In the genomic region with DNA sequence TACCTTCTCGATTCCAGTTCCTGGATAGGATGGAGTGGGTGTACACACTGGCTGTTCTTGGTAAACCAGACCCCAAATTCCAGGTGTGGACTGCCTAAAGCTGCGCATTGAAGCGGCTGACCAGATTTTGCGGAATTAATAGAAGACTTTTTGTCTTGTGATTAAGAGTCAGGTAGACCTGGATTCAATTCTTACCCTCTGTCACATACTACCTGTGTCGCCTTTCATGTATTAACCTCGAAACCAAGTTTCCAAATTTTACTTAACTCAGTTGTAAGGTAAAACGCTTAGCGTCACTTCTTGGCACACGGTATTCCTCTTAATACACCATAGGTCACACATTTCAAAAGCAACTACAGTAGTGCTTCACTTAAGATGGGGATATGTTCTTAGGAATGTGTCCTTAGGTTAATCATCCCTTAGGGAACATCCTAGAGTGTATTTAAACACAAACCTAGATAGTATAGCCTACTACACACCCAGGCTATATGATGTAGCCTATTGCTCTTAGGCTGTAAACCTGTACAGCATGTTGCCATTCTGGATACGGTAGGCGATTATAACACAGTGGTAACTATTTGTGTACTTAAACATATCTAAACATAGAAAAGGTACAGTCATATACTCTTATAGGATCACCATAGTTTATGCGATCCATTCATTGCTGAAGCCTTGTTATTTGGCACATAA, we compare ENCODE assay signal across 8 cellular contexts. TPM values are rescaled to one million over a fixed set of nuclear protein-coding genes. Genes with fewer than 3 reads are reported as not detected.
DNase-seq lines count a peak whose midpoint lies in the region; ATAC-seq, FAIRE-seq and TF ChIP-seq lines count a peak whose summit lies in the region.

No MANE protein-coding gene starts in this region.

- no peak for ATAC-seq in activated T-cell treated with anti-CD3 and anti-CD28 coated beads, Interleukin-2, amount 50 U/mL, for 4 hours
- ATAC-seq in HepG2: no peak
- ATAC-seq in GM21390 (IDR thresholded peaks at IDR 0.05; ENCODE audit: unreplicated experiment): no peak

- peak overlapping the region; percentile 100 for H2AFZ ChIP-seq in HepG2 (ENCODE audit: low read length)

- H3K4me2 ChIP-seq in HepG2 (ENCODE audit: low read depth, low read length): peak overlapping the region; percentile 93

- no peak for FAIRE-seq in HepG2 (lab: Jason Lieb, UNC)

- peaks cover 12 to 28% of the 10 kb centered on the region in 2 donors for H3K4me1 ChIP-seq in adrenal gland (replicated peaks in 1 of 2)
- peaks cover 28% of the 10 kb centered on the region for H3K4me1 ChIP-seq in HepG2 (ENCODE audit: insufficient read depth, low read length)
- H3K4me1 ChIP-seq in tibial artery: peaks cover 0 to 31% (median 7%) of the 10 kb centered on the region in 4 donors

- H3K36me3 ChIP-seq in adrenal gland (replicated peaks in 1 of 2): no peaks in the 10 kb centered on the region
- peaks cover 0 to 6% of the 10 kb centered on the region in 2 experiments; a peak in 3 of 5 replicates for H3K36me3 ChIP-seq in HepG2 (replicated peaks in 1 of 2; ENCODE audit: control insufficient read depth in 1 of 2, insufficient read depth in 2 of 2, low read length in 2 of 2)
- H3K36me3 ChIP-seq in tibial artery: no peaks in the 10 kb centered on the region

- H3K27ac ChIP-seq in adrenal gland: peak overlapping the region; percentile 66 to 89 (median 87)
- H3K27ac ChIP-seq in HepG2 (ENCODE audit: extremely low read length, insufficient read depth, low read length): peak overlapping the region; percentile 89
- H3K27ac ChIP-seq in tibial artery: peak overlapping the region; percentile 89 to 91

- CTCF ChIA-PET in HepG2 (lab: Yijun Ruan, JAX; ENCODE audit: low intra/inter-chr PET ratio, low total read pairs): interaction anchor here (2.8 kb wide), 1 partner anchor 153 kb away, joined by 35 read pairs; no protein-coding TSS in a partner anchor

- H3K9me3 Mint-ChIP-seq in activated T-cell treated with anti-CD3 and anti-CD28 coated beads, Interleukin-2, amount 50 U/mL, for 4 hours: no peaks in the 10 kb centered on the region

- no peak for TF ChIP-seq RAD21 in HepG2 (CRISPR knock-in tag; IDR thresholded peaks at IDR 0.05)

- POLR2A ChIA-PET in HepG2 (lab: Yijun Ruan, JAX): interaction anchor here (0.5 to 2.5 kb wide), 21 partner anchors 9 to 252 kb away, joined by 3 to 64 read pairs (median 5); partner anchors contain the start of gene DCBLD1

- 53 to 58% (median 56%) methylated on average over 11 to 12 of the region's 12 CpGs for WGBS in adrenal gland, 4 donors
- 90% methylated on average over 12 of the region's 12 CpGs for WGBS in HepG2 (ENCODE audit: low lambda C conversion rate)

- H3K4me3 Mint-ChIP-seq in activated T-cell treated with anti-CD3 and anti-CD28 coated beads, Interleukin-2, amount 50 U/mL, for 4 hours: peak overlapping the region; percentile 99

- in situ Hi-C loops in HepG2 (cut with HindIII; ENCODE audit: extremely low pct_ligation_motif_present, low pct_unique_long_range_greater_than_20kb): loop anchor here (5.0 to 25.0 kb wide), 2 partner anchors 256 to 641 kb away; no protein-coding TSS in a partner anchor

- H3K9me3 ChIP-seq in adrenal gland (replicated peaks in 1 of 3): no peaks in the 10 kb centered on the region
- H3K9me3 ChIP-seq in HepG2 (ENCODE audit: low read length): no peaks in the 10 kb centered on the region
- H3K9me3 ChIP-seq in tibial artery: no peaks in the 10 kb centered on the region

- H3K4me3 ChIP-seq in adrenal gland: peak overlapping the region; percentile 82 to 99 (median 90)
- peak overlapping the region; percentile 79 to 88 (median 83); a peak in 5 of 6 replicates for H3K4me3 ChIP-seq in HepG2 (replicated peaks in 1 of 3; ENCODE audit: insufficient read depth in 1 of 3, low read depth in 2 of 3, low read length in 3 of 3)
- peak overlapping the region; percentile 96 to 98 for H3K4me3 ChIP-seq in tibial artery

- TF ChIP-seq CTCF in adrenal gland (IDR thresholded peaks at IDR 0.05): no peak
- TF ChIP-seq CTCF in HepG2 (CRISPR knock-in tag; IDR thresholded peaks at IDR 0.05): no peak
- no peak for TF ChIP-seq CTCF in tibial artery (IDR thresholded peaks at IDR 0.05)

- peaks cover 8% of the 10 kb centered on the region for H3K27me3 Mint-ChIP-seq in activated T-cell treated with anti-CD3 and anti-CD28 coated beads, Interleukin-2, amount 50 U/mL, for 4 hours (ENCODE audit: low read depth)

- TF ChIP-seq POLR2A in adrenal gland (IDR thresholded peaks at IDR 0.05) (no peak), HepG2 (IDR thresholded peaks at IDR 0.05; ENCODE audit: insufficient read depth in 1 of 2, low read depth in 2 of 2, low read length in 2 of 2) (no peak)

- peaks cover 38% of the 10 kb centered on the region for H3K4me1 Mint-ChIP-seq in activated T-cell treated with anti-CD3 and anti-CD28 coated beads, Interleukin-2, amount 50 U/mL, for 4 hours (ENCODE audit: low read depth)

- no peak for TF ChIP-seq EP300 in HepG2 (IDR thresholded peaks at IDR 0.05; ENCODE audit: low read depth in 2 of 2, low read length in 2 of 2)
- no peak for TF ChIP-seq EP300 in HepG2 (CRISPR knock-in tag; IDR thresholded peaks at IDR 0.05; ENCODE audit: borderline replicate concordance)

- H3K79me2 ChIP-seq in HepG2 (ENCODE audit: insufficient read depth, low read length): peaks cover 38% of the 10 kb centered on the region

- no peak for DNase-seq in activated T-cell treated with anti-CD3 and anti-CD28 coated beads, Interleukin-2, amount 50 U/mL, for 4 hours
- no peak for DNase-seq in activated T-cell treated with anti-CD3 and anti-CD28 coated beads, Interleukin-2, amount 50 U/mL, for 1 hour
- DNase-seq in adrenal gland: no peak
- DNase-seq in HepG2 (ENCODE audit: low spot score): no peak
- no peak for DNase-seq in tibial artery
- no peak for DNase-seq in HCEC 1CT
- no peak for DNase-seq in superior temporal gyrus (ENCODE audit: extremely low spot score)

- H3K9ac ChIP-seq in HepG2 (ENCODE audit: insufficient read depth, low read depth, low read length): peak overlapping the region; percentile 90

- TSS peak; percentile 98 for BruUV-seq in HepG2 (replicated peaks; lab: Mats Ljungman, UMichigan)

- H3K36me3 Mint-ChIP-seq in activated T-cell treated with anti-CD3 and anti-CD28 coated beads, Interleukin-2, amount 50 U/mL, for 4 hours (ENCODE audit: insufficient read depth): peaks cover 7% of the 10 kb centered on the region

- H3K27me3 ChIP-seq in adrenal gland: no peaks in the 10 kb centered on the region
- H3K27me3 ChIP-seq in HepG2 (ENCODE audit: control insufficient read depth in 1 of 2, insufficient read depth in 2 of 2, low read length in 2 of 2): no peaks in the 10 kb centered on the region; a peak in 1 of 5 replicates
- H3K27me3 ChIP-seq in tibial artery: no peaks in the 10 kb centered on the region

- peaks cover 10% of the 10 kb centered on the region for H4K20me1 ChIP-seq in HepG2 (ENCODE audit: insufficient read depth, low read length)

- intact Hi-C loops in adrenal gland (cut with DNase I): loop anchor here in 1 of 2 donors (10.0 kb wide), 1 partner anchor 48 kb away; no protein-coding TSS in a partner anchor
- intact Hi-C loops in HepG2 (cut with micrococcal nuclease; ENCODE audit: unreplicated experiment): loop anchor here (1.0 to 10.0 kb wide), 5 partner anchors 46 to 232 kb away; partner anchors contain the start of gene NUS1
- intact Hi-C loops in tibial artery (cut with DNase I; ENCODE audit: low total_unique reads): loop anchor here (5.0 kb wide), 1 partner anchor 56 kb away; no protein-coding TSS in a partner anchor

TF ChIP-seq in HepG2, 621 proteins besides CTCF, POLR2A, EP300 and RAD21 (continues in another document):
- TF ChIP-seq ERF (CRISPR knock-in tag; IDR thresholded peaks at IDR 0.05) (no peak), WIZ (CRISPR knock-in tag; IDR thresholded peaks at IDR 0.05) (0 out of 2 replicates have a peak, but pooled peaks have one; percentile 10), ZNF589 (CRISPR knock-in tag; conservative IDR thresholded peaks at IDR 0.05) (peak; percentile 2; the same call in 1 of the 2 replicates), CHCHD3 (CRISPR knock-in tag; IDR thresholded peaks at IDR 0.05) (no peak), EZH2 (conservative IDR thresholded peaks at IDR 0.05; ENCODE audit: low read depth, low read length) (no peak), RCOR2 (CRISPR knock-in tag; IDR thresholded peaks at IDR 0.05) (0 out of 2 replicates have a peak, but pooled peaks have one; percentile 6)

RNA-seq across cellular contexts. Expression of gene GOPC, which starts 0.7 kb away (rescaled TPM):
- 10 to 100 TPM; 20.7 to 21.3 (median 20.9) TPM for total RNA-seq in activated T-cell treated with anti-CD3 and anti-CD28 coated beads, Interleukin-2, amount 50 U/mL, for 4 hours
- total RNA-seq in adrenal gland: 10 to 100 TPM; 13.9 to 22.6 (median 19.6) TPM
- 10 to 100 TPM; 12.3 to 30.6 (median 23.1) TPM for polyA plus RNA-seq in adrenal gland
- total RNA-seq in HepG2 (2016; rRNA removed; fragmentation: Illumina TruSeq; extraction: Trizol): 41.5 and 54.3 TPM in 2 replicates
- total RNA-seq in HepG2 (2016; cell fraction: cytosol; rRNA removed; fragmentation: Illumina TruSeq; extraction: Trizol; ENCODE audit: low read depth): 2.4 and 2.7 TPM in 2 replicates
- 41.6 and 52.1 TPM in 2 replicates for total RNA-seq in HepG2 (2016; cell fraction: insoluble cytoplasmic fraction; rRNA removed; fragmentation: Illumina TruSeq; extraction: Trizol)
- total RNA-seq in HepG2 (2016; cell fraction: membrane; rRNA removed; fragmentation: Illumina TruSeq; extraction: Trizol): 9.6 and 12.2 TPM in 2 replicates
- 48.5 and 49.9 TPM in 2 replicates for total RNA-seq in HepG2 (2016; cell fraction: nucleus; rRNA removed; fragmentation: Illumina TruSeq; extraction: Trizol)
- 18.6 and 20.9 TPM in 2 replicates for polyA plus RNA-seq in HepG2 (2011; rRNA removed)
- polyA plus RNA-seq in HepG2 (2011; cell fraction: cytosol; rRNA removed): 7.6 and 12.2 TPM in 2 replicates
- polyA plus RNA-seq in HepG2 (2011; cell fraction: nucleus; rRNA removed): 14.6 and 21.5 TPM in 2 replicates
- polyA plus RNA-seq in HepG2 (2012): 25.9 and 28.3 TPM in 2 replicates
- 1.0 and 1.1 TPM in 2 replicates for polyA plus RNA-seq in HepG2 (2016; cell fraction: cytosol; fragmentation: Illumina TruSeq; extraction: Trizol; ENCODE audit: low read depth)
- polyA plus RNA-seq in HepG2 (2016; cell fraction: insoluble cytoplasmic fraction; fragmentation: Illumina TruSeq; extraction: Trizol; ENCODE audit: low read depth): 43.9 and 46.4 TPM in 2 replicates
- 4.6 and 5.2 TPM in 2 replicates for polyA plus RNA-seq in HepG2 (2016; cell fraction: membrane; fragmentation: Illumina TruSeq; extraction: Trizol; ENCODE audit: low read depth)
- polyA plus RNA-seq in HepG2 (2016; cell fraction: nucleus; fragmentation: Illumina TruSeq; extraction: Trizol; ENCODE audit: insufficient read depth, low read depth): 55.3 and 56.6 TPM in 2 replicates
- polyA minus RNA-seq in HepG2 (2011; rRNA and poly(A)+ RNA removed; ENCODE audit: low replicate concordance): 6.1 and 9.2 TPM in 2 replicates
- 20.1 and 20.2 TPM in 2 replicates for polyA minus RNA-seq in HepG2 (2011; cell fraction: cytosol; rRNA and poly(A)+ RNA removed)
- 48.8 and 51.2 TPM in 2 replicates for polyA minus RNA-seq in HepG2 (2011; cell fraction: nucleus; rRNA and poly(A)+ RNA removed)
